9 cellular contexts compared by ENCODE assay signal in genomic region chr4:89949782-89950387, GRCh38. TPM values are rescaled to one million over a fixed set of nuclear protein-coding genes. Genes with fewer than 3 reads are reported as not detected.
A peak's percentile ranks its signal among the peaks of the same experiment; 100 is the strongest.
DNase-seq lines count a peak whose midpoint lies in the region; ATAC-seq and TF ChIP-seq lines count a peak whose summit lies in the region.
"Had no signal": no experiment of that assay in that cellular context is flagged by ENCODE, and none has a peak within 500 bp of the region (broad histone marks: within the 10 kb centered on the region; RNA-seq: fewer than 3 reads in every experiment).

No MANE protein-coding gene starts in this region.

- H3K9me2 ChIP-seq in OCI-LY1 (ENCODE audit: low read depth, low read length): no peaks in the 10 kb centered on the region

- no peaks in the 10 kb centered on the region for H4K20me1 ChIP-seq in OCI-LY1 (ENCODE audit: insufficient read depth, low read length)

- H3K27ac ChIP-seq in OCI-LY1 (ENCODE audit: low read depth, low read length, poor library complexity, severe bottlenecking): no peak overlapping the region
- no peak overlapping the region for H3K27ac ChIP-seq in adrenal gland

- ATAC-seq in GM18498 (IDR thresholded peaks at IDR 0.05; ENCODE audit: unreplicated experiment): no peak

- H3K27me3 ChIP-seq in OCI-LY1 (ENCODE audit: insufficient read depth, low read length) (no peaks in the 10 kb centered on the region), adrenal gland (no peaks in the 10 kb centered on the region)

- H3K36me3 ChIP-seq in OCI-LY1 (ENCODE audit: insufficient read depth, low read length) (no peaks in the 10 kb centered on the region), adrenal gland (replicated peaks in 1 of 2) (no peaks in the 10 kb centered on the region)

- no peaks in the 10 kb centered on the region for H3K9me3 ChIP-seq in OCI-LY1 (ENCODE audit: low read length)
- no peaks in the 10 kb centered on the region for H3K9me3 ChIP-seq in adrenal gland (replicated peaks in 1 of 3)

- TF ChIP-seq CTCF in GM20000 (IDR thresholded peaks at IDR 0.05; ENCODE audit: extremely low read depth, missing control alignments): no peak
- peak; percentile 28; the same call in 1 of the 2 replicates for TF ChIP-seq CTCF in OCI-LY1 (IDR thresholded peaks at IDR 0.05; ENCODE audit: low read length)
- peak in 2 of 6 experiments; percentile 19 to 26 for TF ChIP-seq CTCF in adrenal gland (IDR thresholded peaks at IDR 0.05)

- no peak overlapping the region for H2AFZ ChIP-seq in OCI-LY1 (ENCODE audit: low read length)

- intact Hi-C loops in adrenal gland (cut with DNase I): no loop called here

- DNase-seq in D341Med (ENCODE audit: low spot score) (peak; percentile 26), GM20000 (ENCODE audit: low spot score) (peak; percentile 4), kidney tubule cell (ENCODE audit: low spot score) (peak; percentile 16), midbrain (lab: John Stamatoyannopoulos, UW) (no peak), adrenal gland (no peak), NOMO-1 treated with dmso at 0.1 percent for 144 hours (lab: John Stamatoyannopoulos, UW; ENCODE audit: unreplicated experiment) (no peak)
- DNase-seq: activated T-cell treated with anti-CD3 and anti-CD28 coated beads for 4 hours had no signal

- H3K79me2 ChIP-seq in OCI-LY1 (ENCODE audit: insufficient read depth, low read length): no peaks in the 10 kb centered on the region

- no peak for TF ChIP-seq POLR2A in adrenal gland (IDR thresholded peaks at IDR 0.05)

- H3K4me3 ChIP-seq in OCI-LY1 (ENCODE audit: low read depth, low read length, poor library complexity, severe bottlenecking) (no peak overlapping the region), adrenal gland (no peak overlapping the region)

- H3K4me1 ChIP-seq in OCI-LY1 (ENCODE audit: insufficient read depth, low read length, severe bottlenecking) (no peaks in the 10 kb centered on the region), adrenal gland (replicated peaks in 1 of 2) (no peaks in the 10 kb centered on the region)

- 78 to 86% (median 80%) methylated on average over 2 of the region's 2 CpGs for WGBS in adrenal gland, 4 donors

- H3K9ac ChIP-seq in OCI-LY1 (ENCODE audit: low read length): no peak overlapping the region

- H3F3A ChIP-seq in OCI-LY1 (ENCODE audit: insufficient read depth, low read length): no peaks in the 10 kb centered on the region

- no peak overlapping the region for H3K4me2 ChIP-seq in OCI-LY1 (ENCODE audit: low read length)

RNA-seq across cellular contexts. Expression of gene MMRN1, which starts 55.2 kb away (rescaled TPM):
- total RNA-seq in adrenal gland: 10 to 100 TPM in 4 of 8 donors, 1 to 10 TPM in 4; 2.2 to 31.2 (median 9.1) TPM
- 1 to 10 TPM; 1.4 to 6.4 (median 2.3) TPM for polyA plus RNA-seq in adrenal gland

Comparison
In these comparisons a context has a peak if more than half of its experiments do, and no peak if none do; other contexts are left out.
1. DNase-seq: peak in D341Med (single experiment), GM20000 (single experiment) and kidney tubule cell (single experiment); none in midbrain (single experiment), adrenal gland (0 of 7) and NOMO-1 treated with dmso at 0.1 percent for 144 hours (single experiment).